Comparison of ENCODE assay signal across 17 cellular contexts in the genomic region with DNA sequence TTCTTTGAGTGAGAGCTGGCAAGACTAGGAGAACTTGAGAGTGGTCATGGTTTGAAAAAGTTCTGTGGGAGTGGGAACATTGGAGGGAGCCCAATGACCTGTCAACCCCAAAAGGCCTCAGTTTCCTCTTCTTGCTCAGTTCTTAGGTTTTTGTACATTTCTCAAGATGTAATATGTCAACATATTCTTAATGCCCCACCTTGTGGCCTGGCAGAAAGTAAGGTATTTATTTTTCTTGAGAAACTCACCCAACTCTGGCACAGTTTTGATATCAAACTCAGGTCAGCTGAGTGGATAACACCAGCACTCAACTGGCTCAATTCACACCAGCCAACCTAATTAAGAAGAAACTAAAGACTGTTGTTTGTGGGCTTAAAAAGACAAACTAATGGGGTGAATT.
A peak's percentile ranks its signal among the peaks of the same experiment; 100 is the strongest.
DNase-seq lines count a peak whose midpoint lies in the region; ATAC-seq and TF ChIP-seq lines count a peak whose summit lies in the region.
"Had no signal": no experiment of that assay in that cellular context is flagged by ENCODE, and none has a peak within 500 bp of the region (broad histone marks: within the 10 kb centered on the region; RNA-seq: fewer than 3 reads in every experiment).

No MANE protein-coding gene starts in this region.

- no peaks in the 10 kb centered on the region for H3K9me3 ChIP-seq in neural progenitor cell (ENCODE audit: low read depth)
- H3K9me3 ChIP-seq in uterus: no peaks in the 10 kb centered on the region
- H3K9me3 ChIP-seq: BLaER1 treated with 17β-estradiol and CSF1 and Interleukin-3, amounts not matched to agents 10 nM and 100 nM had no signal

- H3K36me3 Mint-ChIP-seq in neural progenitor cell: no peaks in the 10 kb centered on the region
- no peaks in the 10 kb centered on the region for H3K36me3 Mint-ChIP-seq in activated T-helper 17 cell treated with anti-CD3 and anti-CD28 coated beads, Interleukin-2, amount 50 U/mL, for 72 hours (ENCODE audit: low read depth)

- TF ChIP-seq EP300 in Ishikawa (IDR thresholded peaks at IDR 0.05; ENCODE audit: borderline replicate concordance): no peak

- H3K27ac ChIP-seq in brain microvascular endothelial cell (no peak overlapping the region), neural progenitor cell (no peak overlapping the region), uterus (no peak overlapping the region)
- H3K27ac ChIP-seq: BLaER1 treated with 17β-estradiol and CSF1 and Interleukin-3, amounts not matched to agents 10 nM and 100 nM had no signal

- peaks cover 1% of the 10 kb centered on the region for H3K9me3 Mint-ChIP-seq in neural progenitor cell
- H3K9me3 Mint-ChIP-seq in activated T-helper 17 cell treated with anti-CD3 and anti-CD28 coated beads, Interleukin-2, amount 50 U/mL, for 72 hours: no peaks in the 10 kb centered on the region

- peak; percentile 54 for TF ChIP-seq RAD21 in Ishikawa (IDR thresholded peaks at IDR 0.05; ENCODE audit: low read depth)

- no peaks in the 10 kb centered on the region for H3K27me3 ChIP-seq in brain microvascular endothelial cell (replicated peaks)
- H3K27me3 ChIP-seq in neural progenitor cell: no peaks in the 10 kb centered on the region
- no peaks in the 10 kb centered on the region for H3K27me3 ChIP-seq in uterus
- H3K27me3 ChIP-seq: BLaER1 treated with 17β-estradiol and CSF1 and Interleukin-3, amounts not matched to agents 10 nM and 100 nM had no signal

- TF ChIP-seq CTCF in brain microvascular endothelial cell (IDR thresholded peaks at IDR 0.05; ENCODE audit: low read depth, low read length, missing control alignments) (peak; percentile 6), neural progenitor cell (IDR thresholded peaks at IDR 0.05) (peak; percentile 9), uterus (IDR thresholded peaks at IDR 0.05) (no peak)

- H3K4me2 ChIP-seq in neural progenitor cell: no peak overlapping the region
- H3K4me2 ChIP-seq: BLaER1 treated with 17β-estradiol and CSF1 and Interleukin-3, amounts not matched to agents 10 nM and 100 nM had no signal

- no peaks in the 10 kb centered on the region for H3F3A ChIP-seq in neural progenitor cell (ENCODE audit: low read depth)

- H4K20me1 ChIP-seq in neural progenitor cell (ENCODE audit: low read depth): no peaks in the 10 kb centered on the region
- H4K20me1 ChIP-seq: BLaER1 treated with 17β-estradiol and CSF1 and Interleukin-3, amounts not matched to agents 10 nM and 100 nM had no signal

- intact Hi-C loops in uterus (cut with DNase I; ENCODE audit: low total_unique reads): no loop called here

- no peaks in the 10 kb centered on the region for H3K36me3 ChIP-seq in brain microvascular endothelial cell (replicated peaks)
- H3K36me3 ChIP-seq in neural progenitor cell: no peaks in the 10 kb centered on the region
- no peaks in the 10 kb centered on the region for H3K36me3 ChIP-seq in uterus
- H3K36me3 ChIP-seq: BLaER1 treated with 17β-estradiol and CSF1 and Interleukin-3, amounts not matched to agents 10 nM and 100 nM had no signal

- H3K4me1 ChIP-seq in neural progenitor cell (no peaks in the 10 kb centered on the region), uterus (no peaks in the 10 kb centered on the region)
- H3K4me1 ChIP-seq: BLaER1 treated with 17β-estradiol and CSF1 and Interleukin-3, amounts not matched to agents 10 nM and 100 nM had no signal

- peaks cover 7% of the 10 kb centered on the region for H3K4me1 Mint-ChIP-seq in neural progenitor cell
- no peaks in the 10 kb centered on the region for H3K4me1 Mint-ChIP-seq in activated T-helper 17 cell treated with anti-CD3 and anti-CD28 coated beads, Interleukin-2, amount 50 U/mL, for 72 hours

- no peaks in the 10 kb centered on the region for H3K27me3 Mint-ChIP-seq in neural progenitor cell (ENCODE audit: insufficient read depth, low read depth)
- no peaks in the 10 kb centered on the region for H3K27me3 Mint-ChIP-seq in activated T-helper 17 cell treated with anti-CD3 and anti-CD28 coated beads, Interleukin-2, amount 50 U/mL, for 72 hours

- no peak for TF ChIP-seq POLR2A in uterus (IDR thresholded peaks at IDR 0.05)

- H3K4me3 ChIP-seq in brain microvascular endothelial cell (ENCODE audit: low read depth, low read length) (no peak overlapping the region), neural progenitor cell (no peak overlapping the region), uterus (no peak overlapping the region)
- H3K4me3 ChIP-seq: BLaER1 treated with 17β-estradiol and CSF1 and Interleukin-3, amounts not matched to agents 10 nM and 100 nM had no signal

- in situ Hi-C loops in brain microvascular endothelial cell (cut with HindIII; ENCODE audit: low pct_ligation_motif_present, low sequenced_read_pairs): loop anchor here (25.0 kb wide), 2 partner anchors 155 to 630 kb away; no protein-coding TSS in a partner anchor

- no peak overlapping the region for H3K9ac ChIP-seq in neural progenitor cell
- H3K9ac ChIP-seq: BLaER1 treated with 17β-estradiol and CSF1 and Interleukin-3, amounts not matched to agents 10 nM and 100 nM had no signal

- no peaks in the 10 kb centered on the region for H3K79me2 ChIP-seq in neural progenitor cell (ENCODE audit: low read depth)

- no peak overlapping the region for H3K4me3 Mint-ChIP-seq in neural progenitor cell
- no peak overlapping the region for H3K4me3 Mint-ChIP-seq in activated T-helper 17 cell treated with anti-CD3 and anti-CD28 coated beads, Interleukin-2, amount 50 U/mL, for 72 hours

- no peak for DNase-seq in brain microvascular endothelial cell
- DNase-seq in fibroblast of gingiva (ENCODE audit: low read depth): peak; percentile 27
- no peak for DNase-seq in neural progenitor cell (ENCODE audit: low spot score)
- no peak for DNase-seq in uterus
- DNase-seq in DMS79 (lab: John Stamatoyannopoulos, UW): no peak
- DNase-seq: COR-L47, GOT3, KG1, NCI-H1105, NCI-H187, NCI-H774 had no signal

- no peak for ATAC-seq in GM21825 (IDR thresholded peaks at IDR 0.05; ENCODE audit: unreplicated experiment)
- ATAC-seq in activated T-helper 17 cell treated with anti-CD3 and anti-CD28 coated beads, Interleukin-2, amount 50 U/mL, for 72 hours (replicated peaks): no peak
- ATAC-seq: Right ventricle myocardium inferior, SK-N-SH treated with all-trans-retinoic acid at 6 μM for 48 hours had no signal

- H3K27ac Mint-ChIP-seq in neural progenitor cell: no peak overlapping the region
- no peak overlapping the region for H3K27ac Mint-ChIP-seq in activated T-helper 17 cell treated with anti-CD3 and anti-CD28 coated beads, Interleukin-2, amount 50 U/mL, for 72 hours

- H2AFZ ChIP-seq in neural progenitor cell (replicated peaks): no peak overlapping the region

TF ChIP-seq in Ishikawa, 13 proteins besides CTCF, POLR2A, EP300 and RAD21:
- no peak for TF ChIP-seq FOXM1 (IDR thresholded peaks at IDR 0.05; ENCODE audit: borderline replicate concordance, low read depth)
- no peak for TF ChIP-seq YY1 (IDR thresholded peaks at IDR 0.05; ENCODE audit: low read depth)
- no peak for TF ChIP-seq NFIC (IDR thresholded peaks at IDR 0.05)
- TF ChIP-seq CEBPB (IDR thresholded peaks at IDR 0.05): no peak
- no peak for TF ChIP-seq TCF12 (IDR thresholded peaks at IDR 0.05; ENCODE audit: low read depth)
- TF ChIP-seq, protein P1, sequence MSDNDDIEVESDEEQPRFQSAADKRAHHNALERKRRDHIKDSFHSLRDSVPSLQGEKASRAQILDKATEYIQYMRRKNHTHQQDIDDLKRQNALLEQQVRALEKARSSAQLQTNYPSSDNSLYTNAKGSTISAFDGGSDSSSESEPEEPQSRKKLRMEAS (IDR thresholded peaks at IDR 0.05): no peak
- no peak for TF ChIP-seq CREB1 (IDR thresholded peaks at IDR 0.05; ENCODE audit: low read depth)
- TF ChIP-seq EGR1 (IDR thresholded peaks at IDR 0.05): no peak
- TF ChIP-seq TEAD4 (IDR thresholded peaks at IDR 0.05): no peak

Comparison
In these comparisons a context has a peak if more than half of its experiments do, and no peak if none do; other contexts are left out.
1. CTCF ChIP-seq: peak in brain microvascular endothelial cell (single experiment) and neural progenitor cell (single experiment); none in uterus (0 of 4).